Comparison of ENCODE assay signal across 22 cellular contexts in the genomic region with DNA sequence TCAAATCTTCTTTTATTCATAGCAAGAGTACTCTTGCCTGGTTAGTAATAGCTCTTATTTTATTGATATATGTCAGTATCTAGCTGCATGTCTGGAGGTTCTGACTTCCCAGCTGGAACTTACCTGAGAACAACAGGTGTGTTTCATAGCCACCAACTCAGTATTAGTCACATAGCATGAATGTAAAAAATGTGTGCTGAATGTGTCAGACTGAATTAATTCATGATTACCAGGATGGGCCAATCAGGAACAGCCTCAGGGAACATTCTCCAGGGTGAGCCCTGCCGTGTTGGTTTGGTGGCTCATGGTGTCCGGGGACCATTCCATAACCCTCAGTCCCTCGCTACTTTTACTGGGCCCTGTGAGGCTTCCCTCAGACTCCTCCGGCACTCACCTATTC.
A peak's percentile ranks its signal among the peaks of the same experiment; 100 is the strongest.
DNase-seq lines count a peak whose midpoint lies in the region; ATAC-seq and TF ChIP-seq lines count a peak whose summit lies in the region.
"Had no signal": no experiment of that assay in that cellular context is flagged by ENCODE, and none has a peak within 500 bp of the region (broad histone marks: within the 10 kb centered on the region; RNA-seq: fewer than 3 reads in every experiment).

No MANE protein-coding gene starts in this region.

- peaks cover 10% of the 10 kb centered on the region for H3K79me2 ChIP-seq in PC-3 (ENCODE audit: low read length)

- no peak for TF ChIP-seq CTCF in PC-3 (conservative IDR thresholded peaks at IDR 0.05; ENCODE audit: low read depth, low read length)

- H2AFZ ChIP-seq in PC-3 (ENCODE audit: low read length): no peak overlapping the region

- peaks cover under 1% of the 10 kb centered on the region for H3F3A ChIP-seq in PC-3 (ENCODE audit: low read length, unreplicated experiment)

- no peak overlapping the region for H3K4me3 ChIP-seq in PC-3 (ENCODE audit: low read length)
- H3K4me3 ChIP-seq: BLaER1 treated with 17β-estradiol and CSF1 and Interleukin-3, amounts not matched to agents 10 nM and 100 nM; esophagus squamous epithelium; stomach; transverse colon had no signal

- DNase-seq in ELR (ENCODE audit: low read depth): peak; percentile 33
- peak; percentile 91 for DNase-seq in PC-3
- DNase-seq in renal cortical epithelial cell (ENCODE audit: low read depth): peak; percentile 87
- DNase-seq in HCEC 1CT: no peak
- DNase-seq in erythroblast (lab: John Stamatoyannopoulos, UW): no peak
- DNase-seq: activated CD4-positive, alpha-beta T cell treated with anti-CD3 and anti-CD28 coated beads, Interleukin-2, amount 10 ng/mL, durations not matched to agents 24 days and 14 days; activated CD8-positive, alpha-beta memory T cell treated with anti-CD3 and anti-CD28 coated beads, Interleukin-2, amount 10 ng/mL, durations not matched to agents 7 days and 5 days; effector CD4-positive, alpha-beta T cell; esophagus squamous epithelium; naive thymus-derived CD4-positive, alpha-beta T cell; NCI-H187; NCI-H345; NCI-H82; SIG-M5; stomach; transverse colon had no signal

- intact Hi-C loops in PC-3 (cut with micrococcal nuclease): no loop called here

- no TSS peak for BruUV-seq in PC-3 (replicated peaks; lab: Mats Ljungman, UMichigan)

- TF ChIP-seq POLR2A in erythroblast (IDR thresholded peaks at IDR 0.05; ENCODE audit: low read length): no peak

- no peaks in the 10 kb centered on the region for H3K9me2 ChIP-seq in PC-3 (replicated peaks; ENCODE audit: low read length)

- 0 out of 2 replicates have a peak overlapping the region, but pooled peaks have one; percentile 22 for H3K9ac ChIP-seq in PC-3 (ENCODE audit: low read length)
- H3K9ac ChIP-seq: BLaER1 treated with 17β-estradiol and CSF1 and Interleukin-3, amounts not matched to agents 10 nM and 100 nM; KMS-11 had no signal

- H3K36me3 ChIP-seq in PC-3 (ENCODE audit: low read depth, low read length): peaks cover 6% of the 10 kb centered on the region; the same call in 1 of the 2 replicates
- H3K36me3 ChIP-seq: transverse colon had no signal

- H3K4me2 ChIP-seq in PC-3 (ENCODE audit: low read length): peak overlapping the region; percentile 57
- H3K4me2 ChIP-seq: BLaER1 treated with 17β-estradiol and CSF1 and Interleukin-3, amounts not matched to agents 10 nM and 100 nM; KMS-11 had no signal

- H4K20me1 ChIP-seq in PC-3 (ENCODE audit: low read length): no peaks in the 10 kb centered on the region

- POLR2A ChIA-PET in PC-3 (lab: Charles Lee; ENCODE audit: unreplicated experiment): no interaction called here

- no peaks in the 10 kb centered on the region for H3K27me3 ChIP-seq in PC-3 (ENCODE audit: low read length)
- H3K27me3 ChIP-seq: BLaER1 treated with 17β-estradiol and CSF1 and Interleukin-3, amounts not matched to agents 10 nM and 100 nM; esophagus squamous epithelium; stomach; transverse colon had no signal

- ATAC-seq in PC-3: peak; percentile 87
- ATAC-seq in esophagus mucosa: peak; percentile 92
- no peak for ATAC-seq in HG03095 (IDR thresholded peaks at IDR 0.05; ENCODE audit: unreplicated experiment)
- no peak for ATAC-seq in HG03139 (IDR thresholded peaks at IDR 0.05; ENCODE audit: unreplicated experiment)
- ATAC-seq: activated CD8-positive, alpha-beta memory T cell treated with anti-CD3 and anti-CD28 coated beads, Interleukin-2, amount 10 ng/mL, durations not matched to agents 7 days and 5 days; activated naive CD4-positive, alpha-beta T cell treated with anti-CD3 and anti-CD28 coated beads, Interleukin-2, amount 50 U/mL, for 72 hours; naive thymus-derived CD4-positive, alpha-beta T cell had no signal

- peak overlapping the region; percentile 55 for H3K27ac ChIP-seq in PC-3 (ENCODE audit: low read length)
- H3K27ac ChIP-seq: BLaER1 treated with 17β-estradiol and CSF1 and Interleukin-3, amounts not matched to agents 10 nM and 100 nM; esophagus squamous epithelium; KMS-11; stomach; transverse colon had no signal

- CTCF ChIA-PET in PC-3 (lab: Charles Lee): no interaction called here

- no peaks in the 10 kb centered on the region for H3K9me3 ChIP-seq in PC-3 (ENCODE audit: low read length)
- H3K9me3 ChIP-seq: esophagus squamous epithelium, stomach, transverse colon had no signal

- H3K4me1 ChIP-seq in PC-3 (ENCODE audit: insufficient read depth, low read length): peaks cover 29% of the 10 kb centered on the region

Comparison
In these comparisons a context has a peak if more than half of its experiments do, and no peak if none do; other contexts are left out.
1. DNase-seq: peak in ELR (single experiment), PC-3 (single experiment) and renal cortical epithelial cell (single experiment); none in HCEC 1CT (single experiment) and erythroblast (0 of 2).
2. ATAC-seq: peak in PC-3 (single experiment) and esophagus mucosa (single experiment); none in HG03095 (single experiment) and HG03139 (single experiment).